In the genomic region with DNA sequence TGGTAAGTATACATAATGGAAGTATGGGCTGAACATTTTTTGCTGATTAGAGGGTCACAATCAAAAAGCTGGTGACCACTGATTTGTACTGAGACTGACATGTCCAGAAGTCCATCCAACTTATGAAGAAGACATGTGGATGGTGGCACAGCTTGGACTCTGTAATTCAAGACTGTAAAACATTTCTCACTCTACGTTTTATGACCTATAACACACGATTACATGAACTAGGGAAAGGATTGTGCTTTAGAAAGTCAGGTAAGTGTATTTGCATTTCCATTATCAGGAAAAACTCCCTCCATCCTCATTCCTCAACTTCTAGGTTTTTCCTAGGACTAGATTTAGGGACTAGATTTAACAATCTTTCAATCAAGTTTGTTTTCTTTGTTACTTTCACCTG, we compare ENCODE assay signal across 38 cellular contexts. TPM values are rescaled to one million over a fixed set of nuclear protein-coding genes. Genes with fewer than 3 reads are reported as not detected.
"Had no signal": no experiment of that assay in that cellular context is flagged by ENCODE, and none has a peak within 500 bp of the region (broad histone marks: within the 10 kb centered on the region; RNA-seq: fewer than 3 reads in every experiment).

No MANE protein-coding gene starts in this region.

- H3K27me3 ChIP-seq: MG63 had no signal

- H3K9ac ChIP-seq: KMS-11 had no signal

- H3K4me2 ChIP-seq: KMS-11 had no signal

- DNase-seq: Karpas-422, Kasumi-1, MG63, MM.1S, MV-4-11, NCI-H1048, NCI-H1092, NCI-H1092 treated with DMSO at 0.1 percent for 48 hours, NCI-H1105, NCI-H1105 treated with DMSO at 0.1 percent for 48 hours, NCI-H1417, NCI-H1417 treated with DMSO at 0.1 percent for 48 hours, NCI-H1436, NCI-H1436 treated with DMSO at 0.1 percent for 48 hours, NCI-H146, NCI-H1694, NCI-H1694 treated with DMSO at 0.1 percent for 48 hours, NCI-H187, NCI-H187 treated with DMSO at 0.1 percent for 48 hours, NCI-H1930, NCI-H2029, NCI-H2029 treated with DMSO at 0.1 percent for 48 hours, NCI-H2081, NCI-H2081 treated with DMSO at 0.1 percent for 48 hours, NCI-H2107, NCI-H2171, NCI-H2171 treated with DMSO at 0.1 percent for 48 hours, NCI-H2227 treated with DMSO at 0.1 percent for 48 hours, NCI-H226, NCI-H345, NCI-H446, NCI-H446 treated with DMSO at 0.1 percent for 48 hours, NCI-H510A had no signal

- H3K4me3 ChIP-seq: MG63 had no signal

- H3K36me3 ChIP-seq: MG63 had no signal

- H3K27ac ChIP-seq: KMS-11 had no signal

- H3K9me3 ChIP-seq: MG63 had no signal

RNA-seq across cellular contexts. Expression of a gene that starts 49.0 kb away (rescaled TPM):
- total RNA-seq: LHCN-M2, M059J, MCF 10A, NCI-H460 had no signal
